In the genomic region with DNA sequence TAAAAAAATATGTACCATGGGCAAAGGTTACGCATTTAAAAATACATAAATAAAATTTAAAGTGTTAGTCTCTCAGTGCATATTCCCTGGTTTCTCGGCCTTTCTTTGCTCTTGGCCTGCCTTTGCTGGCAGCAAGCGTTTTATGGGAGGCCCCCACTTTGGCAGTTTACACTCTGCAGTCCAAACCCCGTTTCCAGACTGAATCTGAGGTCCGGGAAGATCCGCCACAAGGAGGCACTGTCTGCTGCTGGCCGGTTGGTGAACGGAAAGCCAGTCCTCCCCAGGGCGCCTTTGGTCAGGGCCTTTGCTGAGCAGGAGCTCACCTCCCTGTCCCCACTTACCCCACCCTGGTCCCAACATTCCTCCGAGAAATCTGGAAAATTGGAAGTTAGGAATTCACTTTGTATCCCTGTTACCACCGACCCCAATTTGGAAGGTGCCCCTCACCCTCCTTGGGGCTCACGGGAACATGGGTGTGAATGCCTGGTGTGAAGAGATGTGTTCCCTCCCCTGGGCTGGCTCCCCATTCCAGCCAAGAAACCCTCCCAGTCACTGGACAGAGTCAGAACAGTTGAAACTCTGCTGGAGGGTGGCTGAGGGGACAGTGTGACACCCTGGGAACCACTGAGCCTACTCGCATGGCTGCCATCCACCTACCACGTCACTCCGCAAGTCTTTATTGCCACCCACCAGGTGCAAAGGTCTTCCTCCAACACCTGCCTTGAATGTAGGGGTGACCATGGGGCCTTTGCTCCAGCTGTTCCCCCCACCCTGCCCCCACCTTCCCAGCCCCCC, we compare ENCODE assay signal across 8 cellular contexts. TPM values are rescaled to one million over a fixed set of nuclear protein-coding genes. Genes with fewer than 3 reads are reported as not detected.
DNase-seq lines count a peak whose midpoint lies in the region; FAIRE-seq and TF ChIP-seq lines count a peak whose summit lies in the region.

No MANE protein-coding gene starts in this region.

- no peak for FAIRE-seq in RCC 7860 (lab: Jason Lieb, UNC)

- H2AFZ ChIP-seq in fibroblast of lung (ENCODE audit: low read length), result no peak overlapping the region
- H2AFZ ChIP-seq in neural cell (ENCODE audit: low read depth, low read length), result no peak overlapping the region

- TF ChIP-seq EP300 in neural cell (conservative IDR thresholded peaks at IDR 0.05; ENCODE audit: poor library complexity, severe bottlenecking), result no peak

- H3K27me3 ChIP-seq in fibroblast of lung (ENCODE audit: control insufficient read depth, insufficient read depth, low read length), result no peaks in the 10 kb centered on the region
- H3K27me3 ChIP-seq in neural cell (ENCODE audit: insufficient read depth, low read depth, low read length), result no peaks in the 10 kb centered on the region

- no peaks in the 10 kb centered on the region for H3K36me3 ChIP-seq in fibroblast of lung (ENCODE audit: control insufficient read depth, insufficient read depth, low read length)
- H3K36me3 ChIP-seq in neural cell (ENCODE audit: insufficient read depth, low read length), result no peaks in the 10 kb centered on the region

- no peaks in the 10 kb centered on the region for H3F3A ChIP-seq in neural cell (ENCODE audit: insufficient read depth, low read length, poor library complexity, severe bottlenecking)

- H3K79me2 ChIP-seq in fibroblast of lung (ENCODE audit: control insufficient read depth, insufficient read depth, low read length) (no peaks in the 10 kb centered on the region), neural cell (replicated peaks; ENCODE audit: insufficient read depth, low read length) (no peaks in the 10 kb centered on the region)

- H3K27ac ChIP-seq in fibroblast of lung (ENCODE audit: insufficient read depth, low read length), result no peak overlapping the region
- no peak overlapping the region for H3K27ac ChIP-seq in neural cell (ENCODE audit: low read length)

- H3K4me2 ChIP-seq in fibroblast of lung (ENCODE audit: extremely low read depth, insufficient read depth, low read length) (no peak overlapping the region), neural cell (ENCODE audit: low read length) (no peak overlapping the region)

- H3K4me3 ChIP-seq in fibroblast of lung (replicated peaks in 1 of 4; ENCODE audit: control extremely low read depth in 1 of 4, insufficient read depth in 1 of 4, low read depth in 3 of 4, low read length in 4 of 4) (no peak overlapping the region), neural cell (ENCODE audit: low read length) (no peak overlapping the region)

- no peaks in the 10 kb centered on the region for H3K9me2 ChIP-seq in neural cell (ENCODE audit: insufficient read depth, low read length)

- H3K9me3 ChIP-seq in fibroblast of lung (ENCODE audit: control insufficient read depth, insufficient read depth, low read depth, low read length) (no peaks in the 10 kb centered on the region), neural cell (ENCODE audit: low read length) (no peaks in the 10 kb centered on the region)

- H3K9ac ChIP-seq in fibroblast of lung (ENCODE audit: insufficient read depth, low read length) (no peak overlapping the region), neural cell (ENCODE audit: low read length) (no peak overlapping the region)

- H3K4me1 ChIP-seq in fibroblast of lung (ENCODE audit: control insufficient read depth, extremely low read depth, insufficient read depth, low read length), result no peaks in the 10 kb centered on the region

- DNase-seq in GM10266 (ENCODE audit: extremely low spot score) (peak; percentile 80), NAMALWA (ENCODE audit: low spot score) (peak; percentile 71), fibroblast of lung (ENCODE audit: low read depth in 2 of 2) (peak; percentile 25 to 50), inferior parietal cortex (ENCODE audit: extremely low spot score) (no peak), NK-92 (lab: John Stamatoyannopoulos, UW; ENCODE audit: unreplicated experiment) (no peak), RCC 7860 (ENCODE audit: low spot score) (no peak)
- DNase-seq in activated CD8-positive, alpha-beta memory T cell treated with anti-CD3 and anti-CD28 coated beads, Interleukin-2, amount 50 U/mL, for 48 hours, result peak; percentile 77

- H4K20me1 ChIP-seq in fibroblast of lung (ENCODE audit: control insufficient read depth, extremely low read depth, insufficient read depth, low read length) (no peaks in the 10 kb centered on the region), neural cell (ENCODE audit: insufficient read depth) (no peaks in the 10 kb centered on the region)

- peak; percentile 49 for TF ChIP-seq RAD21 in neural cell (conservative IDR thresholded peaks at IDR 0.05)

- TF ChIP-seq CTCF in GM10266 (IDR thresholded peaks at IDR 0.05; ENCODE audit: control insufficient read depth, insufficient read depth, low read depth, missing control alignments) (peak; percentile 69), fibroblast of lung (conservative IDR thresholded peaks at IDR 0.05 in 1 of 2, IDR thresholded peaks at IDR 0.05 in 1 of 2; ENCODE audit: low read depth in 1 of 2, low read length in 2 of 2) (peak; percentile 73 to 88), neural cell (IDR thresholded peaks at IDR 0.05; ENCODE audit: poor library complexity, severe bottlenecking) (peak; percentile 58)

TF ChIP-seq in neural cell, 6 proteins besides CTCF, POLR2A, EP300 and RAD21:
- TF ChIP-seq SMC3 (conservative IDR thresholded peaks at IDR 0.05; ENCODE audit: poor library complexity) (peak; percentile 47), MXI1 (conservative IDR thresholded peaks at IDR 0.05; ENCODE audit: poor library complexity, severe bottlenecking) (no peak)

RNA-seq across cellular contexts. Expression of gene SF1, which starts 9.4 kb away (rescaled TPM):
- 62.7 and 78.9 TPM in 2 replicates for total RNA-seq in fibroblast of lung
- polyA plus RNA-seq in fibroblast of lung (105 and 133 TPM in 2 replicates), neural cell (53.2 and 72.7 TPM in 2 replicates)
- 147 and 153 TPM in 2 replicates for polyA plus RNA-seq in fibroblast of lung (2012)
- polyA minus RNA-seq in fibroblast of lung (ENCODE audit: low replicate concordance) (73.2 and 89.6 TPM in 2 replicates), neural cell (120 and 150 TPM in 2 replicates)

RNA-seq across cellular contexts. Expression of gene MAP4K2, which starts 15.3 kb away (rescaled TPM):
- total RNA-seq in fibroblast of lung, result 4.9 and 9.2 TPM in 2 replicates
- 6.4 and 9.2 TPM in 2 replicates for polyA plus RNA-seq in fibroblast of lung
- polyA plus RNA-seq in fibroblast of lung (2012), result 6.5 and 12.0 TPM in 2 replicates
- 34.1 and 53.5 TPM in 2 replicates for polyA minus RNA-seq in fibroblast of lung (ENCODE audit: low replicate concordance)
- 12.4 and 13.2 TPM in 2 replicates for polyA plus RNA-seq in neural cell
- 9.5 and 9.7 TPM in 2 replicates for polyA minus RNA-seq in neural cell

RNA-seq across cellular contexts. Expression of gene MEN1, which starts 22.6 kb away (rescaled TPM):
- 12.1 and 13.7 TPM in 2 replicates for total RNA-seq in fibroblast of lung
- polyA plus RNA-seq in fibroblast of lung (8.9 and 14.2 TPM in 2 replicates), neural cell (16.8 and 20.2 TPM in 2 replicates)
- polyA plus RNA-seq in fibroblast of lung (2012), result 15.3 and 28.8 TPM in 2 replicates
- polyA minus RNA-seq in fibroblast of lung (ENCODE audit: low replicate concordance) (32.7 and 60.9 TPM in 2 replicates), neural cell (23.0 and 32.6 TPM in 2 replicates)

RNA-seq across cellular contexts. Expression of gene PYGM, which starts 27.9 kb away (rescaled TPM):
- 0.26 and 0.50 TPM in 2 replicates for total RNA-seq in fibroblast of lung
- 0.18 and 1.9 TPM in 2 replicates for polyA plus RNA-seq in fibroblast of lung
- 0.22 and 3.1 TPM in 2 replicates for polyA plus RNA-seq in fibroblast of lung (2012)
- 0.11 and 4.9 TPM in 2 replicates for polyA minus RNA-seq in fibroblast of lung (ENCODE audit: low replicate concordance)
- polyA plus RNA-seq in neural cell, result 0.14 and 0.43 TPM in 2 replicates
- 0.58 TPM in 1 of 2 replicates, not detected in the other for polyA minus RNA-seq in neural cell

RNA-seq across cellular contexts. Expression of gene RASGRP2, which starts 43.8 kb away (rescaled TPM):
- 0.26 and 1.2 TPM in 2 replicates for total RNA-seq in fibroblast of lung
- polyA plus RNA-seq in fibroblast of lung (0.71 and 5.2 TPM in 2 replicates), neural cell (4.5 and 13.9 TPM in 2 replicates)
- polyA plus RNA-seq in fibroblast of lung (2012), result 1.8 and 9.9 TPM in 2 replicates
- polyA minus RNA-seq in fibroblast of lung (ENCODE audit: low replicate concordance) (0.22 and 8.6 TPM in 2 replicates), neural cell (2.9 and 4.4 TPM in 2 replicates)

Comparison
In these comparisons a context has a peak if more than half of its experiments do, and no peak if none do; other contexts are left out.
1. DNase-seq: peak in GM10266 (single experiment), NAMALWA (single experiment), activated CD8-positive, alpha-beta memory T cell treated with anti-CD3 and anti-CD28 coated beads, Interleukin-2, amount 50 U/mL, for 48 hours (single experiment) and fibroblast of lung (2 of 2); none in inferior parietal cortex (single experiment), NK-92 (single experiment) and RCC 7860 (single experiment).
2. Peak in every context shown above with its lines, with median percentiles within 50 percentile points of each other: CTCF ChIP-seq.